In the genomic region with DNA sequence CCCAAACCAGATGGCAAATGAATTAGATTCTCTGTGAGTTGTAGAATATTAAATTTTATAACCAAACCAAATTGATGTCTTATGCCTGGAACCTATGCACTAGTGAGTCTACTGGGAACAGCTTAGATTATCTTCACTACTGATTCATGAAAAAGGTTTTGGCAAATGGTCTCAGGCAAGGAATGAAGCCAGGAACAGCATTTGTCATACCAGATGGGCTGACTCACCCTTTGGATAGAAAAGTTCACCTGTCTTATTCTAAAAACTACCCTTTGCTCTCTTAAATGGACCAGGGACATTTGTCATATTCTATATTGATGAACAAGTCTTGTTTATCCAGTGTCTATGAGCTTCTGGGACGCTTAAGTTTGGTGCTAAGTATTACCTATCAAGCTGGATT, we compare ENCODE assay signal across 1 cellular context.
TF ChIP-seq lines count a peak whose summit lies in the region.

No MANE protein-coding gene starts in this region.

TF ChIP-seq in SK-N-SH treated with all-trans-retinoic acid at 6 μM for 48 hours, 23 proteins besides CTCF, POLR2A, EP300 and RAD21 (continued from another document):
- TF ChIP-seq, protein P1, sequence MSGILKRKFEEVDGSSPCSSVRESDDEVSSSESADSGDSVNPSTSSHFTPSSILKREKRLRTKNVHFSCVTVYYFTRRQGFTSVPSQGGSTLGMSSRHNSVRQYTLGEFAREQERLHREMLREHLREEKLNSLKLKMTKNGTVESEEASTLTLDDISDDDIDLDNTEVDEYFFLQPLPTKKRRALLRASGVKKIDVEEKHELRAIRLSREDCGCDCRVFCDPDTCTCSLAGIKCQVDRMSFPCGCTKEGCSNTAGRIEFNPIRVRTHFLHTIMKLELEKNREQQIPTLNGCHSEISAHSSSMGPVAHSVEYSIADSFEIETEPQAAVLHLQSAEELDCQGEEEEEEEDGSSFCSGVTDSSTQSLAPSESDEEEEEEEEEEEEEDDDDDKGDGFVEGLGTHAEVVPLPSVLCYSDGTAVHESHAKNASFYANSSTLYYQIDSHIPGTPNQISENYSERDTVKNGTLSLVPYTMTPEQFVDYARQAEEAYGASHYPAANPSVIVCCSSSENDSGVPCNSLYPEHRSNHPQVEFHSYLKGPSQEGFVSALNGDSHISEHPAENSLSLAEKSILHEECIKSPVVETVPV (CRISPR knock-in tag; IDR thresholded peaks at IDR 0.05) = no peak
- TF ChIP-seq PPARA (CRISPR knock-in tag; IDR thresholded peaks at IDR 0.05; ENCODE audit: borderline replicate concordance) (no peak), ZNF8 (CRISPR knock-in tag; IDR thresholded peaks at IDR 0.05) (no peak)
- TF ChIP-seq, protein P2, sequence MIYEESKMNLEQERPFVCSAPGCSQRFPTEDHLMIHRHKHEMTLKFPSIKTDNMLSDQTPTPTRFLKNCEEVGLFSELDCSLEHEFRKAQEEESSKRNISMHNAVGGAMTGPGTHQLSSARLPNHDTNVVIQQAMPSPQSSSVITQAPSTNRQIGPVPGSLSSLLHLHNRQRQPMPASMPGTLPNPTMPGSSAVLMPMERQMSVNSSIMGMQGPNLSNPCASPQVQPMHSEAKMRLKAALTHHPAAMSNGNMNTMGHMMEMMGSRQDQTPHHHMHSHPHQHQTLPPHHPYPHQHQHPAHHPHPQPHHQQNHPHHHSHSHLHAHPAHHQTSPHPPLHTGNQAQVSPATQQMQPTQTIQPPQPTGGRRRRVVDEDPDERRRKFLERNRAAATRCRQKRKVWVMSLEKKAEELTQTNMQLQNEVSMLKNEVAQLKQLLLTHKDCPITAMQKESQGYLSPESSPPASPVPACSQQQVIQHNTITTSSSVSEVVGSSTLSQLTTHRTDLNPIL (CRISPR knock-in tag; IDR thresholded peaks at IDR 0.05; ENCODE audit: low read depth) = no peak
